Comparison of ENCODE assay signal across 10 cellular contexts in genomic region chr7:101924171-101924570, GRCh38.
DNase-seq lines count a peak whose midpoint lies in the region; ATAC-seq and TF ChIP-seq lines count a peak whose summit lies in the region.
"Had no signal": no experiment of that assay in that cellular context is flagged by ENCODE, and none has a peak within 500 bp of the region (broad histone marks: within the 10 kb centered on the region; RNA-seq: fewer than 3 reads in every experiment).

No MANE protein-coding gene starts in this region.

- CTCF ChIA-PET in SK-N-SH (lab: Yijun Ruan, JAX) = no interaction called here

- H3K4me2 ChIP-seq in SK-N-SH = peak overlapping the region; percentile 69

- peaks cover 30% of the 10 kb centered on the region for H3F3A ChIP-seq in SK-N-SH (replicated peaks; ENCODE audit: insufficient read depth)

- H3K4me1 ChIP-seq in SK-N-SH (ENCODE audit: control insufficient read depth in 1 of 2, insufficient read depth in 2 of 2, low read depth in 1 of 2, low read length in 1 of 2) = peaks cover 9 to 27% of the 10 kb centered on the region in 2 experiments; a peak in 3 of 4 replicates

- no peak for TF ChIP-seq CTCF in SK-N-SH (IDR thresholded peaks at IDR 0.05)
- TF ChIP-seq CTCF in foreskin fibroblast (IDR thresholded peaks at IDR 0.05; ENCODE audit: low read depth, low read length) = no peak

- no peak overlapping the region for H2AFZ ChIP-seq in SK-N-SH (ENCODE audit: low read depth)

- peaks cover 3 to 4% of the 10 kb centered on the region in 2 experiments for H3K36me3 ChIP-seq in SK-N-SH (replicated peaks in 1 of 2; ENCODE audit: control insufficient read depth in 1 of 2, insufficient read depth in 2 of 2, low read length in 1 of 2)

- ATAC-seq in HG03045 (IDR thresholded peaks at IDR 0.05; ENCODE audit: unreplicated experiment) = no peak

- peaks cover 79% of the 10 kb centered on the region for H3K79me2 ChIP-seq in SK-N-SH (ENCODE audit: insufficient read depth)

- peak in 1 of 2 experiments; percentile 66; a peak in 1 of 4 replicates for TF ChIP-seq EP300 in SK-N-SH (IDR thresholded peaks at IDR 0.05; ENCODE audit: borderline replicate concordance in 1 of 2, low read depth in 1 of 2, low read length in 1 of 2)

- TF ChIP-seq RAD21 in SK-N-SH (IDR thresholded peaks at IDR 0.05; ENCODE audit: low read length) = no peak

- H3K27ac ChIP-seq in SK-N-SH (ENCODE audit: low read depth in 2 of 2, low read length in 1 of 2) = peak overlapping the region in 1 of 2 experiments; percentile 94; a peak in 2 of 4 replicates
- H3K27ac ChIP-seq: 22Rv1 had no signal

- DNase-seq in SIG-M5 treated with dmso at 0.1 percent for 504 hours (lab: John Stamatoyannopoulos, UW; ENCODE audit: unreplicated experiment) (peak; percentile 41), SIG-M5 (lab: John Stamatoyannopoulos, UW) (no peak), SK-N-SH (no peak), foreskin fibroblast (peak; percentile 73 to 81), NCI-H2107 (lab: John Stamatoyannopoulos, UW) (no peak), NCI-H2227 (lab: John Stamatoyannopoulos, UW; ENCODE audit: unreplicated experiment) (no peak)
- peak; percentile 12 to 22 for DNase-seq in stimulated activated CD8-positive, alpha-beta memory T cell treated with anti-CD3 and anti-CD28 coated beads, Interleukin-15, amount 100 ng/mL, for 48 hours (ENCODE audit: low read depth in 2 of 2)
- DNase-seq: NCI-H2081 treated with DMSO at 0.1 percent for 48 hours had no signal

- H3K9me2 ChIP-seq in SK-N-SH = no peaks in the 10 kb centered on the region

- H3K9me3 ChIP-seq in SK-N-SH = no peaks in the 10 kb centered on the region

- POLR2A ChIA-PET in SK-N-SH (lab: Yijun Ruan, JAX) = interaction anchor here (0.7 kb wide), 1 partner anchor 9 kb away, joined by 3 read pairs; no protein-coding TSS in a partner anchor

- H3K27me3 ChIP-seq in SK-N-SH (ENCODE audit: insufficient read depth) = no peaks in the 10 kb centered on the region

- peak overlapping the region in 1 of 2 experiments; percentile 14; a peak in 1 of 4 replicates for H3K4me3 ChIP-seq in SK-N-SH (ENCODE audit: low read depth in 2 of 2, low read length in 1 of 2)
- no peak overlapping the region for H3K4me3 ChIP-seq in foreskin fibroblast (ENCODE audit: low read depth in 1 of 2, low read length in 2 of 2)

- no peaks in the 10 kb centered on the region for H4K20me1 ChIP-seq in SK-N-SH (ENCODE audit: insufficient read depth)

- H3K9ac ChIP-seq in SK-N-SH = peak overlapping the region; percentile 71

- WGBS in SK-N-SH (ENCODE audit: low lambda C conversion rate) = 35% methylated on average over 9 of the region's 9 CpGs

TF ChIP-seq in SK-N-SH, 30 proteins besides CTCF, POLR2A, EP300 and RAD21:
- TF ChIP-seq REST (IDR thresholded peaks at IDR 0.05; ENCODE audit: low read depth, low read length) = no peak
- TF ChIP-seq JUND (IDR thresholded peaks at IDR 0.05) = peak; percentile 80
- TF ChIP-seq, protein P1, sequence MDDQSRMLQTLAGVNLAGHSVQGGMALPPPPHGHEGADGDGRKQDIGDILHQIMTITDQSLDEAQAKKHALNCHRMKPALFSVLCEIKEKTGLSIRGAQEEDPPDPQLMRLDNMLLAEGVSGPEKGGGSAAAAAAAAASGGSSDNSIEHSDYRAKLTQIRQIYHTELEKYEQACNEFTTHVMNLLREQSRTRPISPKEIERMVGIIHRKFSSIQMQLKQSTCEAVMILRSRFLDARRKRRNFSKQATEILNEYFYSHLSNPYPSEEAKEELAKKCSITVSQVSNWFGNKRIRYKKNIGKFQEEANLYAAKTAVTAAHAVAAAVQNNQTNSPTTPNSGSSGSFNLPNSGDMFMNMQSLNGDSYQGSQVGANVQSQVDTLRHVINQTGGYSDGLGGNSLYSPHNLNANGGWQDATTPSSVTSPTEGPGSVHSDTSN (IDR thresholded peaks at IDR 0.05) = peak; percentile 61
- TF ChIP-seq SMC3 (IDR thresholded peaks at IDR 0.05; ENCODE audit: low read depth, low read length) = no peak
- peak; percentile 76; the same call in 1 of the 2 replicates for TF ChIP-seq MAX (IDR thresholded peaks at IDR 0.05; ENCODE audit: low read depth)
- peak; percentile 73; the same call in 1 of the 2 replicates for TF ChIP-seq MEF2A (IDR thresholded peaks at IDR 0.05; ENCODE audit: borderline replicate concordance, low read depth)
- TF ChIP-seq TCF12 (IDR thresholded peaks at IDR 0.05) = peak; percentile 73
- TF ChIP-seq NRF1 (IDR thresholded peaks at IDR 0.05; ENCODE audit: low read depth, low read length) = no peak
- peak; percentile 84 for TF ChIP-seq USF1 (IDR thresholded peaks at IDR 0.05; ENCODE audit: borderline replicate concordance, low read depth)
- TF ChIP-seq FOSL2 (IDR thresholded peaks at IDR 0.05; ENCODE audit: borderline replicate concordance, low read depth) = peak; percentile 87
- TF ChIP-seq, protein P2, sequence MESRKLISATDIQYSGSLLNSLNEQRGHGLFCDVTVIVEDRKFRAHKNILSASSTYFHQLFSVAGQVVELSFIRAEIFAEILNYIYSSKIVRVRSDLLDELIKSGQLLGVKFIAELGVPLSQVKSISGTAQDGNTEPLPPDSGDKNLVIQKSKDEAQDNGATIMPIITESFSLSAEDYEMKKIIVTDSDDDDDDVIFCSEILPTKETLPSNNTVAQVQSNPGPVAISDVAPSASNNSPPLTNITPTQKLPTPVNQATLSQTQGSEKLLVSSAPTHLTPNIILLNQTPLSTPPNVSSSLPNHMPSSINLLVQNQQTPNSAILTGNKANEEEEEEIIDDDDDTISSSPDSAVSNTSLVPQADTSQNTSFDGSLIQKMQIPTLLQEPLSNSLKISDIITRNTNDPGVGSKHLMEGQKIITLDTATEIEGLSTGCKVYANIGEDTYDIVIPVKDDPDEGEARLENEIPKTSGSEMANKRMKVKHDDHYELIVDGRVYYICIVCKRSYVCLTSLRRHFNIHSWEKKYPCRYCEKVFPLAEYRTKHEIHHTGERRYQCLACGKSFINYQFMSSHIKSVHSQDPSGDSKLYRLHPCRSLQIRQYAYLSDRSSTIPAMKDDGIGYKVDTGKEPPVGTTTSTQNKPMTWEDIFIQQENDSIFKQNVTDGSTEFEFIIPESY (IDR thresholded peaks at IDR 0.05; ENCODE audit: borderline replicate concordance, low read depth) = no peak

Comparison
In these comparisons a context has a peak if more than half of its experiments do, and no peak if none do; other contexts are left out.
1. DNase-seq: peak in SIG-M5 treated with dmso at 0.1 percent for 504 hours (single experiment), foreskin fibroblast (2 of 2) and stimulated activated CD8-positive, alpha-beta memory T cell treated with anti-CD3 and anti-CD28 coated beads, Interleukin-15, amount 100 ng/mL, for 48 hours (2 of 2); none in SIG-M5 (single experiment), SK-N-SH (single experiment), NCI-H2107 (single experiment) and NCI-H2227 (single experiment).